Comparison of ENCODE assay signal across 23 cellular contexts in the genomic region with DNA sequence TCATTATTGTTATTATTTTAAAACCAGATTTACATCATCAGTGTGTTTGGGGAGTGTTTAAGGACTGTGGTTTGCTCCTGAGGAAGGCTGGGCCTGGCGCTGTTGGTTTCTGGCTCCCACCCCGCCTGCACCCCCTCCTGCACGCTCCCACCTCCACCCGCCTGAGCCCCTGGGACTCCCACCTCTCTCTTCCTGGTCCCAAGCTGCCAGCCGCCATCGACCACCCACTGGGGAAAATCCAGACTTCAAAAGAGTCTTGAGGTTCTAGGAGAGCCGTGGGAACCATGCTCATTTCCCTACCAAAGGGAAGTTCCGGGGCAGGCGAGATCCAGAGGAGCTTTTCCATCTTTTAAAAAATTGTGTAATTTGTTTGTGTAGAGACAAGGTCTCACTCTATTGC.
"Had no signal": no experiment of that assay in that cellular context is flagged by ENCODE, and none has a peak within 500 bp of the region (broad histone marks: within the 10 kb centered on the region; RNA-seq: fewer than 3 reads in every experiment).

No MANE protein-coding gene starts in this region.

- H3K9me3 ChIP-seq: SK-N-SH had no signal

- H3K4me3 ChIP-seq: K562 had no signal

- H3K4me3 Mint-ChIP-seq: IgD-negative memory B cell had no signal

- DNase-seq: Kasumi-1, MM.1S, NCI-H1092 treated with DMSO at 0.1 percent for 48 hours, NCI-H1436, NCI-H187, NCI-H2029, NCI-H2081 treated with DMSO at 0.1 percent for 48 hours, NCI-H2171, NCI-H226, NCI-H446, NCI-H510A, NCI-H524 treated with DMSO at 0.1 percent for 48 hours, NCI-H774, PC-3, SHP77 treated with DMSO at 0.1 percent for 48 hours, SK-N-SH, T-helper 1 cell had no signal

- ATAC-seq: K562, Panc1, PC-3, Right ventricle myocardium inferior had no signal

- H3K9ac ChIP-seq: KMS-11, SK-N-SH had no signal

- H3K9me2 ChIP-seq: SK-N-SH had no signal

- H3K4me2 ChIP-seq: KMS-11, SK-N-SH had no signal

- H3K27ac Mint-ChIP-seq: IgD-negative memory B cell had no signal

- H3K36me3 Mint-ChIP-seq: IgD-negative memory B cell had no signal

- H3K27ac ChIP-seq: HL-60, KMS-11 had no signal
